13 cellular contexts compared by ENCODE assay signal in genomic region chr17:19341641-19342610, GRCh38. TPM values are rescaled to one million over a fixed set of nuclear protein-coding genes. Genes with fewer than 3 reads are reported as not detected.
DNase-seq lines count a peak whose midpoint lies in the region; ATAC-seq and TF ChIP-seq lines count a peak whose summit lies in the region.
"Had no signal": no experiment of that assay in that cellular context is flagged by ENCODE, and none has a peak within 500 bp of the region (broad histone marks: within the 10 kb centered on the region; RNA-seq: fewer than 3 reads in every experiment).

No MANE protein-coding gene starts in this region.

- H3K36me3 Mint-ChIP-seq in natural killer cell treated with Interleukin-12 subunit alpha and Interleukin-12 subunit beta and Interleukin-15 and Interleukin-18, amount 100 ng/mL, for 72 hours = no peaks in the 10 kb centered on the region
- no peaks in the 10 kb centered on the region for H3K36me3 Mint-ChIP-seq in natural killer cell
- H3K36me3 Mint-ChIP-seq in nephron (ENCODE audit: low read depth) = no peaks in the 10 kb centered on the region

- H3K27ac ChIP-seq in cingulate gyrus (ENCODE audit: low read depth, low read length) = peak overlapping the region; percentile 54
- H3K27ac ChIP-seq: C4-2B, foreskin keratinocyte, prostate gland, thyroid gland had no signal

- H3K9me3 Mint-ChIP-seq in natural killer cell treated with Interleukin-12 subunit alpha and Interleukin-12 subunit beta and Interleukin-15 and Interleukin-18, amount 100 ng/mL, for 72 hours = no peaks in the 10 kb centered on the region
- H3K9me3 Mint-ChIP-seq in natural killer cell (no peaks in the 10 kb centered on the region), nephron (no peaks in the 10 kb centered on the region)

- H3K4me1 Mint-ChIP-seq in natural killer cell treated with Interleukin-12 subunit alpha and Interleukin-12 subunit beta and Interleukin-15 and Interleukin-18, amount 100 ng/mL, for 72 hours (ENCODE audit: low read depth in 2 of 2) = peaks cover 3 to 4% of the 10 kb centered on the region in 2 donors
- H3K4me1 Mint-ChIP-seq in natural killer cell (no peaks in the 10 kb centered on the region), nephron (peaks cover 45% of the 10 kb centered on the region)

- H3K27ac Mint-ChIP-seq in natural killer cell treated with Interleukin-12 subunit alpha and Interleukin-12 subunit beta and Interleukin-15 and Interleukin-18, amount 100 ng/mL, for 72 hours = no peak overlapping the region
- no peak overlapping the region for H3K27ac Mint-ChIP-seq in natural killer cell
- H3K27ac Mint-ChIP-seq in nephron = peak overlapping the region; percentile 84 to 96 (median 91)

- TF ChIP-seq CTCF in natural killer cell (IDR thresholded peaks at IDR 0.05) (no peak), nephron (IDR thresholded peaks at IDR 0.05; ENCODE audit: unreplicated experiment in 3 of 3) (no peak)

- DNase-seq in natural killer cell treated with Interleukin-12 subunit alpha and Interleukin-12 subunit beta and Interleukin-15 and Interleukin-18, amount 100 ng/mL, for 72 hours (ENCODE audit: low spot score) = peak; percentile 12
- DNase-seq in natural killer cell (no peak), pons (ENCODE audit: low spot score) (no peak), C1 segment of cervical spinal cord (lab: John Stamatoyannopoulos, UW) (no peak)
- DNase-seq in stimulated activated CD4-positive, alpha-beta T cell treated with anti-CD3 and anti-CD28 coated beads, Interleukin-4, amount 100 ng/mL, for 24 hours = no peak
- DNase-seq: foreskin keratinocyte, Kasumi-1, thyroid gland had no signal

- H3K27me3 Mint-ChIP-seq in natural killer cell treated with Interleukin-12 subunit alpha and Interleukin-12 subunit beta and Interleukin-15 and Interleukin-18, amount 100 ng/mL, for 72 hours = peaks cover 11 to 12% of the 10 kb centered on the region in 2 donors
- H3K27me3 Mint-ChIP-seq in natural killer cell (ENCODE audit: low read depth in 2 of 2) = peaks cover 0 to 6% of the 10 kb centered on the region in 2 donors
- H3K27me3 Mint-ChIP-seq in nephron (ENCODE audit: low read depth) = no peaks in the 10 kb centered on the region

- ATAC-seq in natural killer cell treated with Interleukin-12 subunit alpha and Interleukin-12 subunit beta and Interleukin-15 and Interleukin-18, amount 100 ng/mL, for 72 hours = no peak
- ATAC-seq in natural killer cell (no peak), HG03196 (IDR thresholded peaks at IDR 0.05; ENCODE audit: unreplicated experiment) (no peak)
- ATAC-seq: foreskin keratinocyte had no signal

- intact Hi-C loops in natural killer cell (cut with micrococcal nuclease) = no loop called here

- H3K4me3 Mint-ChIP-seq in natural killer cell treated with Interleukin-12 subunit alpha and Interleukin-12 subunit beta and Interleukin-15 and Interleukin-18, amount 100 ng/mL, for 72 hours = no peak overlapping the region
- H3K4me3 Mint-ChIP-seq in natural killer cell = no peak overlapping the region
- peak overlapping the region in 1 of 3 experiments; percentile 14 for H3K4me3 Mint-ChIP-seq in nephron

RNA-seq across cellular contexts. Expression of gene B9D1, which starts 20.6 kb away (rescaled TPM):
- 1 to 10 TPM; 2.2 to 4.9 TPM for total RNA-seq in natural killer cell treated with Interleukin-12 subunit alpha and Interleukin-12 subunit beta and Interleukin-15 and Interleukin-18, amount 100 ng/mL, for 72 hours
- total RNA-seq in natural killer cell = 1 to 10 TPM; 3.1 to 7.5 (median 3.7) TPM

RNA-seq across cellular contexts. Expression of gene MAPK7, which starts 36.4 kb away (rescaled TPM):
- total RNA-seq in natural killer cell treated with Interleukin-12 subunit alpha and Interleukin-12 subunit beta and Interleukin-15 and Interleukin-18, amount 100 ng/mL, for 72 hours = 10 to 100 TPM; 28.7 to 29.8 TPM
- total RNA-seq in natural killer cell = 10 to 100 TPM; 39.2 to 63.5 (median 54.1) TPM

RNA-seq across cellular contexts. Expression of gene MFAP4, which starts 45.1 kb away (rescaled TPM):
- not detected for total RNA-seq in natural killer cell treated with Interleukin-12 subunit alpha and Interleukin-12 subunit beta and Interleukin-15 and Interleukin-18, amount 100 ng/mL, for 72 hours
- total RNA-seq in natural killer cell = not detected
- total RNA-seq: foreskin keratinocyte had no signal

Comparison
In these comparisons a context has a peak if more than half of its experiments do, and no peak if none do; other contexts are left out.
1. H3K27ac Mint-ChIP-seq: peak in nephron (3 of 3); none in natural killer cell treated with Interleukin-12 subunit alpha and Interleukin-12 subunit beta and Interleukin-15 and Interleukin-18, amount 100 ng/mL, for 72 hours (0 of 2) and natural killer cell (0 of 2).